2 cellular contexts compared by ENCODE assay signal in genomic region chr22:33605686-33606085, GRCh38.
TF ChIP-seq lines count a peak whose summit lies in the region.

No MANE protein-coding gene starts in this region.

TF ChIP-seq in liver, 16 proteins besides CTCF, POLR2A, EP300 and RAD21 (continued from another document):
- TF ChIP-seq, protein P1, sequence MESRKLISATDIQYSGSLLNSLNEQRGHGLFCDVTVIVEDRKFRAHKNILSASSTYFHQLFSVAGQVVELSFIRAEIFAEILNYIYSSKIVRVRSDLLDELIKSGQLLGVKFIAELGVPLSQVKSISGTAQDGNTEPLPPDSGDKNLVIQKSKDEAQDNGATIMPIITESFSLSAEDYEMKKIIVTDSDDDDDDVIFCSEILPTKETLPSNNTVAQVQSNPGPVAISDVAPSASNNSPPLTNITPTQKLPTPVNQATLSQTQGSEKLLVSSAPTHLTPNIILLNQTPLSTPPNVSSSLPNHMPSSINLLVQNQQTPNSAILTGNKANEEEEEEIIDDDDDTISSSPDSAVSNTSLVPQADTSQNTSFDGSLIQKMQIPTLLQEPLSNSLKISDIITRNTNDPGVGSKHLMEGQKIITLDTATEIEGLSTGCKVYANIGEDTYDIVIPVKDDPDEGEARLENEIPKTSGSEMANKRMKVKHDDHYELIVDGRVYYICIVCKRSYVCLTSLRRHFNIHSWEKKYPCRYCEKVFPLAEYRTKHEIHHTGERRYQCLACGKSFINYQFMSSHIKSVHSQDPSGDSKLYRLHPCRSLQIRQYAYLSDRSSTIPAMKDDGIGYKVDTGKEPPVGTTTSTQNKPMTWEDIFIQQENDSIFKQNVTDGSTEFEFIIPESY (IDR thresholded peaks at IDR 0.05) = no peak
- TF ChIP-seq RXRA (IDR thresholded peaks at IDR 0.05) (peak in 1 of 2 donors; percentile 30), SP1 (IDR thresholded peaks at IDR 0.05) (peak; percentile 59), JUND (IDR thresholded peaks at IDR 0.05) (no peak)

TF ChIP-seq in HepG2, 621 proteins besides CTCF, POLR2A, EP300 and RAD21:
- TF ChIP-seq, protein P2, sequence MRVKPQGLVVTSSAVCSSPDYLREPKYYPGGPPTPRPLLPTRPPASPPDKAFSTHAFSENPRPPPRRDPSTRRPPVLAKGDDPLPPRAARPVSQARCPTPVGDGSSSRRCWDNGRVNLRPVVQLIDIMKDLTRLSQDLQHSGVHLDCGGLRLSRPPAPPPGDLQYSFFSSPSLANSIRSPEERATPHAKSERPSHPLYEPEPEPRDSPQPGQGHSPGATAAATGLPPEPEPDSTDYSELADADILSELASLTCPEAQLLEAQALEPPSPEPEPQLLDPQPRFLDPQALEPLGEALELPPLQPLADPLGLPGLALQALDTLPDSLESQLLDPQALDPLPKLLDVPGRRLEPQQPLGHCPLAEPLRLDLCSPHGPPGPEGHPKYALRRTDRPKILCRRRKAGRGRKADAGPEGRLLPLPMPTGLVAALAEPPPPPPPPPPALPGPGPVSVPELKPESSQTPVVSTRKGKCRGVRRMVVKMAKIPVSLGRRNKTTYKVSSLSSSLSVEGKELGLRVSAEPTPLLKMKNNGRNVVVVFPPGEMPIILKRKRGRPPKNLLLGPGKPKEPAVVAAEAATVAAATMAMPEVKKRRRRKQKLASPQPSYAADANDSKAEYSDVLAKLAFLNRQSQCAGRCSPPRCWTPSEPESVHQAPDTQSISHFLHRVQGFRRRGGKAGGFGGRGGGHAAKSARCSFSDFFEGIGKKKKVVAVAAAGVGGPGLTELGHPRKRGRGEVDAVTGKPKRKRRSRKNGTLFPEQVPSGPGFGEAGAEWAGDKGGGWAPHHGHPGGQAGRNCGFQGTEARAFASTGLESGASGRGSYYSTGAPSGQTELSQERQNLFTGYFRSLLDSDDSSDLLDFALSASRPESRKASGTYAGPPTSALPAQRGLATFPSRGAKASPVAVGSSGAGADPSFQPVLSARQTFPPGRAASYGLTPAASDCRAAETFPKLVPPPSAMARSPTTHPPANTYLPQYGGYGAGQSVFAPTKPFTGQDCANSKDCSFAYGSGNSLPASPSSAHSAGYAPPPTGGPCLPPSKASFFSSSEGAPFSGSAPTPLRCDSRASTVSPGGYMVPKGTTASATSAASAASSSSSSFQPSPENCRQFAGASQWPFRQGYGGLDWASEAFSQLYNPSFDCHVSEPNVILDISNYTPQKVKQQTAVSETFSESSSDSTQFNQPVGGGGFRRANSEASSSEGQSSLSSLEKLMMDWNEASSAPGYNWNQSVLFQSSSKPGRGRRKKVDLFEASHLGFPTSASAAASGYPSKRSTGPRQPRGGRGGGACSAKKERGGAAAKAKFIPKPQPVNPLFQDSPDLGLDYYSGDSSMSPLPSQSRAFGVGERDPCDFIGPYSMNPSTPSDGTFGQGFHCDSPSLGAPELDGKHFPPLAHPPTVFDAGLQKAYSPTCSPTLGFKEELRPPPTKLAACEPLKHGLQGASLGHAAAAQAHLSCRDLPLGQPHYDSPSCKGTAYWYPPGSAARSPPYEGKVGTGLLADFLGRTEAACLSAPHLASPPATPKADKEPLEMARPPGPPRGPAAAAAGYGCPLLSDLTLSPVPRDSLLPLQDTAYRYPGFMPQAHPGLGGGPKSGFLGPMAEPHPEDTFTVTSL (CRISPR knock-in tag; IDR thresholded peaks at IDR 0.05; ENCODE audit: borderline replicate concordance) = no peak
- no peak for TF ChIP-seq GPN1 (CRISPR knock-in tag; IDR thresholded peaks at IDR 0.05; ENCODE audit: borderline replicate concordance)
- no peak for TF ChIP-seq ZSCAN5A (CRISPR knock-in tag; IDR thresholded peaks at IDR 0.05; ENCODE audit: borderline replicate concordance)
- no peak for TF ChIP-seq ZNF781 (CRISPR knock-in tag; IDR thresholded peaks at IDR 0.05; ENCODE audit: borderline replicate concordance, not compliant biosample characterization)
